ENCODE assay signal across 2 cellular contexts in genomic region chr17:39951924-39952664, GRCh38.
TF ChIP-seq lines count a peak whose summit lies in the region.

No MANE protein-coding gene starts in this region.

TF ChIP-seq in A549, 52 proteins besides CTCF, POLR2A, EP300 and RAD21:
- TF ChIP-seq SREBF2 (IDR thresholded peaks at IDR 0.05) = no peak
- TF ChIP-seq, protein P1, sequence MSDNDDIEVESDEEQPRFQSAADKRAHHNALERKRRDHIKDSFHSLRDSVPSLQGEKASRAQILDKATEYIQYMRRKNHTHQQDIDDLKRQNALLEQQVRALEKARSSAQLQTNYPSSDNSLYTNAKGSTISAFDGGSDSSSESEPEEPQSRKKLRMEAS (IDR thresholded peaks at IDR 0.05) = 0 out of 2 replicates have a peak, but pooled peaks have one; percentile 4
- peak; percentile 61 for TF ChIP-seq MAFK (IDR thresholded peaks at IDR 0.05; ENCODE audit: partially characterized antibody)

TF ChIP-seq in K562, 482 proteins besides CTCF, POLR2A, EP300 and RAD21 (continues in another document):
- TF ChIP-seq CEBPG (CRISPR knock-in tag; IDR thresholded peaks at IDR 0.05) = 0 out of 2 replicates have a peak, but pooled peaks have one; percentile 35
- no peak for TF ChIP-seq CEBPG (tag; conservative IDR thresholded peaks at IDR 0.05 in 1 of 2, IDR thresholded peaks at IDR 0.05 in 1 of 2)
- peak; percentile 16; the same call in 1 of the 2 replicates for TF ChIP-seq CTBP1 (IDR thresholded peaks at IDR 0.05; ENCODE audit: borderline replicate concordance)
- TF ChIP-seq MYBL2 (IDR thresholded peaks at IDR 0.05; ENCODE audit: low read depth) = no peak
- no peak for TF ChIP-seq MYBL2 (CRISPR knock-in tag; IDR thresholded peaks at IDR 0.05; ENCODE audit: borderline replicate concordance)
- TF ChIP-seq CAMTA2 (CRISPR knock-in tag; conservative IDR thresholded peaks at IDR 0.05) = no peak
- no peak for TF ChIP-seq CHCHD3 (CRISPR knock-in tag; IDR thresholded peaks at IDR 0.05)
- 0 out of 2 replicates have a peak, but pooled peaks have one; percentile 28 for TF ChIP-seq MTA3 (IDR thresholded peaks at IDR 0.05; ENCODE audit: borderline replicate concordance)
- TF ChIP-seq POLR2H (tag; IDR thresholded peaks at IDR 0.05; ENCODE audit: low read depth) = no peak
- TF ChIP-seq, protein P2, sequence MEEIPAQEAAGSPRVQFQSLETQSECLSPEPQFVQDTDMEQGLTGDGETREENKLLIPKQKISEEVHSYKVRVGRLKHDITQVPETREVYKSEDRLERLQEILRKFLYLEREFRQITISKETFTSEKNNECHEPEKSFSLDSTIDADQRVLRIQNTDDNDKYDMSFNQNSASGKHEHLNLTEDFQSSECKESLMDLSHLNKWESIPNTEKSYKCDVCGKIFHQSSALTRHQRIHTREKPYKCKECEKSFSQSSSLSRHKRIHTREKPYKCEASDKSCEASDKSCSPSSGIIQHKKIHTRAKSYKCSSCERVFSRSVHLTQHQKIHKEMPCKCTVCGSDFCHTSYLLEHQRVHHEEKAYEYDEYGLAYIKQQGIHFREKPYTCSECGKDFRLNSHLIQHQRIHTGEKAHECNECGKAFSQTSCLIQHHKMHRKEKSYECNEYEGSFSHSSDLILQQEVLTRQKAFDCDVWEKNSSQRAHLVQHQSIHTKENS (CRISPR knock-in tag; IDR thresholded peaks at IDR 0.05) = no peak
- TF ChIP-seq MAFF (IDR thresholded peaks at IDR 0.05; ENCODE audit: low read length) = peak; percentile 35
- no peak for TF ChIP-seq ZNF274 (IDR thresholded peaks at IDR 0.05; ENCODE audit: borderline replicate concordance, low read depth, low read length)
- TF ChIP-seq SOX6 (IDR thresholded peaks at IDR 0.05) = no peak
- no peak for TF ChIP-seq MCM2 (IDR thresholded peaks at IDR 0.05; ENCODE audit: low read depth)
- TF ChIP-seq ATF1 (CRISPR knock-in tag; IDR thresholded peaks at IDR 0.05) = no peak
- TF ChIP-seq ATF1 (tag; IDR thresholded peaks at IDR 0.05) = peak; percentile 19; the same call in 1 of the 2 replicates
- TF ChIP-seq, protein P3, sequence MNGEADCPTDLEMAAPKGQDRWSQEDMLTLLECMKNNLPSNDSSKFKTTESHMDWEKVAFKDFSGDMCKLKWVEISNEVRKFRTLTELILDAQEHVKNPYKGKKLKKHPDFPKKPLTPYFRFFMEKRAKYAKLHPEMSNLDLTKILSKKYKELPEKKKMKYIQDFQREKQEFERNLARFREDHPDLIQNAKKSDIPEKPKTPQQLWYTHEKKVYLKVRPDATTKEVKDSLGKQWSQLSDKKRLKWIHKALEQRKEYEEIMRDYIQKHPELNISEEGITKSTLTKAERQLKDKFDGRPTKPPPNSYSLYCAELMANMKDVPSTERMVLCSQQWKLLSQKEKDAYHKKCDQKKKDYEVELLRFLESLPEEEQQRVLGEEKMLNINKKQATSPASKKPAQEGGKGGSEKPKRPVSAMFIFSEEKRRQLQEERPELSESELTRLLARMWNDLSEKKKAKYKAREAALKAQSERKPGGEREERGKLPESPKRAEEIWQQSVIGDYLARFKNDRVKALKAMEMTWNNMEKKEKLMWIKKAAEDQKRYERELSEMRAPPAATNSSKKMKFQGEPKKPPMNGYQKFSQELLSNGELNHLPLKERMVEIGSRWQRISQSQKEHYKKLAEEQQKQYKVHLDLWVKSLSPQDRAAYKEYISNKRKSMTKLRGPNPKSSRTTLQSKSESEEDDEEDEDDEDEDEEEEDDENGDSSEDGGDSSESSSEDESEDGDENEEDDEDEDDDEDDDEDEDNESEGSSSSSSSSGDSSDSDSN (IDR thresholded peaks at IDR 0.05; ENCODE audit: borderline replicate concordance in 1 of 2, low read depth in 2 of 2, low read length in 2 of 2) = no peak
- no peak for TF ChIP-seq CBFA2T2 (conservative IDR thresholded peaks at IDR 0.05)
- TF ChIP-seq ZNF134 (CRISPR knock-in tag; conservative IDR thresholded peaks at IDR 0.05) = no peak
- no peak for TF ChIP-seq ZNF436 (CRISPR knock-in tag; IDR thresholded peaks at IDR 0.05)
- no peak for TF ChIP-seq PTBP1 (IDR thresholded peaks at IDR 0.05; ENCODE audit: low read depth, low read length)
- TF ChIP-seq HDAC1 (IDR thresholded peaks at IDR 0.05) = 0 out of 4 replicates have a peak, but pooled peaks of 1 of the 2 experiments have one; percentile 27
- TF ChIP-seq ZBTB1 (CRISPR knock-in tag; IDR thresholded peaks at IDR 0.05; ENCODE audit: borderline replicate concordance, low read depth) = no peak
- TF ChIP-seq, protein P4, sequence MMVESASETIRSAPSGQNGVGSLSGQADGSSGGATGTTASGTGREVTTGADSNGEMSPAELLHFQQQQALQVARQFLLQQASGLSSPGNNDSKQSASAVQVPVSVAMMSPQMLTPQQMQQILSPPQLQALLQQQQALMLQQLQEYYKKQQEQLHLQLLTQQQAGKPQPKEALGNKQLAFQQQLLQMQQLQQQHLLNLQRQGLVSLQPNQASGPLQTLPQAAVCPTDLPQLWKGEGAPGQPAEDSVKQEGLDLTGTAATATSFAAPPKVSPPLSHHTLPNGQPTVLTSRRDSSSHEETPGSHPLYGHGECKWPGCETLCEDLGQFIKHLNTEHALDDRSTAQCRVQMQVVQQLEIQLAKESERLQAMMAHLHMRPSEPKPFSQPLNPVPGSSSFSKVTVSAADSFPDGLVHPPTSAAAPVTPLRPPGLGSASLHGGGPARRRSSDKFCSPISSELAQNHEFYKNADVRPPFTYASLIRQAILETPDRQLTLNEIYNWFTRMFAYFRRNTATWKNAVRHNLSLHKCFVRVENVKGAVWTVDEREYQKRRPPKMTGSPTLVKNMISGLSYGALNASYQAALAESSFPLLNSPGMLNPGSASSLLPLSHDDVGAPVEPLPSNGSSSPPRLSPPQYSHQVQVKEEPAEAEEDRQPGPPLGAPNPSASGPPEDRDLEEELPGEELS (CRISPR knock-in tag; IDR thresholded peaks at IDR 0.05; ENCODE audit: borderline replicate concordance) = no peak
- TF ChIP-seq SMAD4 (CRISPR knock-in tag; conservative IDR thresholded peaks at IDR 0.05) = no peak
- TF ChIP-seq HNRNPUL1 (IDR thresholded peaks at IDR 0.05; ENCODE audit: low read length) = no peak
- TF ChIP-seq ZNF707 (CRISPR knock-in tag; conservative IDR thresholded peaks at IDR 0.05) = no peak
- no peak for TF ChIP-seq SP1 (CRISPR knock-in tag; IDR thresholded peaks at IDR 0.05)
- no peak for TF ChIP-seq SAP30 (IDR thresholded peaks at IDR 0.05; ENCODE audit: borderline replicate concordance, insufficient read depth, low read depth, low read length, poor library complexity, severe bottlenecking)
- peak; percentile 25 for TF ChIP-seq KDM5B (IDR thresholded peaks at IDR 0.05; ENCODE audit: insufficient replicate concordance, low read depth, low read length)
- TF ChIP-seq ZNF316 (IDR thresholded peaks at IDR 0.05) = peak; percentile 78
- no peak for TF ChIP-seq MCM5 (IDR thresholded peaks at IDR 0.05; ENCODE audit: low read depth)
- TF ChIP-seq, protein P5, sequence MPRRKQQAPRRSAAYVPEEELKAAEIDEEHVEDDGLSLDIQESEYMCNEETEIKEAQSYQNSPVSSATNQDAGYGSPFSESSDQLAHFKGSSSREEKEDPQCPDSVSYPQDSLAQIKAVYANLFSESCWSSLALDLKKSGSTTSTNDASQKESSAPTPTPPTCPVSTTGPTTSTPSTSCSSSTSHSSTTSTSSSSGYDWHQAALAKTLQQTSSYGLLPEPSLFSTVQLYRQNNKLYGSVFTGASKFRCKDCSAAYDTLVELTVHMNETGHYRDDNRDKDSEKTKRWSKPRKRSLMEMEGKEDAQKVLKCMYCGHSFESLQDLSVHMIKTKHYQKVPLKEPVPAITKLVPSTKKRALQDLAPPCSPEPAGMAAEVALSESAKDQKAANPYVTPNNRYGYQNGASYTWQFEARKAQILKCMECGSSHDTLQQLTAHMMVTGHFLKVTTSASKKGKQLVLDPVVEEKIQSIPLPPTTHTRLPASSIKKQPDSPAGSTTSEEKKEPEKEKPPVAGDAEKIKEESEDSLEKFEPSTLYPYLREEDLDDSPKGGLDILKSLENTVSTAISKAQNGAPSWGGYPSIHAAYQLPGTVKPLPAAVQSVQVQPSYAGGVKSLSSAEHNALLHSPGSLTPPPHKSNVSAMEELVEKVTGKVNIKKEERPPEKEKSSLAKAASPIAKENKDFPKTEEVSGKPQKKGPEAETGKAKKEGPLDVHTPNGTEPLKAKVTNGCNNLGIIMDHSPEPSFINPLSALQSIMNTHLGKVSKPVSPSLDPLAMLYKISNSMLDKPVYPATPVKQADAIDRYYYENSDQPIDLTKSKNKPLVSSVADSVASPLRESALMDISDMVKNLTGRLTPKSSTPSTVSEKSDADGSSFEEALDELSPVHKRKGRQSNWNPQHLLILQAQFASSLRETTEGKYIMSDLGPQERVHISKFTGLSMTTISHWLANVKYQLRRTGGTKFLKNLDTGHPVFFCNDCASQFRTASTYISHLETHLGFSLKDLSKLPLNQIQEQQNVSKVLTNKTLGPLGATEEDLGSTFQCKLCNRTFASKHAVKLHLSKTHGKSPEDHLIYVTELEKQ (CRISPR knock-in tag; IDR thresholded peaks at IDR 0.05) = no peak
- 0 out of 2 replicates have a peak, but pooled peaks have one; percentile 30 for TF ChIP-seq ZNF766 (CRISPR knock-in tag; conservative IDR thresholded peaks at IDR 0.05)
- TF ChIP-seq ZSCAN29 (IDR thresholded peaks at IDR 0.05) = no peak
- TF ChIP-seq TSC22D4 (tag; IDR thresholded peaks at IDR 0.05) = no peak
- TF ChIP-seq, protein P6, sequence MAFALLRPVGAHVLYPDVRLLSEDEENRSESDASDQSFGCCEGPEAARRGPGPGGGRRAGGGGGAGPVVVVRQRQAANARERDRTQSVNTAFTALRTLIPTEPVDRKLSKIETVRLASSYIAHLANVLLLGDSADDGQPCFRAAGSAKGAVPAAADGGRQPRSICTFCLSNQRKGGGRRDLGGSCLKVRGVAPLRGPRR (CRISPR knock-in tag; IDR thresholded peaks at IDR 0.05) = no peak
- no peak for TF ChIP-seq RBM14 (IDR thresholded peaks at IDR 0.05; ENCODE audit: borderline replicate concordance, insufficient read depth, low read depth, low read length)
- TF ChIP-seq DPF2 (IDR thresholded peaks at IDR 0.05) = no peak; the same call in 1 of the 2 replicates
- TF ChIP-seq, protein P7, sequence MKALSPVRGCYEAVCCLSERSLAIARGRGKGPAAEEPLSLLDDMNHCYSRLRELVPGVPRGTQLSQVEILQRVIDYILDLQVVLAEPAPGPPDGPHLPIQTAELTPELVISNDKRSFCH (CRISPR knock-in tag; IDR thresholded peaks at IDR 0.05) = no peak
- TF ChIP-seq, protein P7 (tag; IDR thresholded peaks at IDR 0.05) = 0 out of 2 replicates have a peak, but pooled peaks have one; percentile 22
- no peak for TF ChIP-seq ZNF57 (CRISPR knock-in tag; IDR thresholded peaks at IDR 0.05)
- no peak for TF ChIP-seq ARID2 (IDR thresholded peaks at IDR 0.05)
- TF ChIP-seq RUNX1 (IDR thresholded peaks at IDR 0.05; ENCODE audit: low read depth) = no peak
- no peak for TF ChIP-seq ZNF79 (CRISPR knock-in tag; IDR thresholded peaks at IDR 0.05; ENCODE audit: low read depth)
- no peak for TF ChIP-seq SMAD1 (IDR thresholded peaks at IDR 0.05; ENCODE audit: low read depth, low read length, partially characterized antibody)
- TF ChIP-seq USF1 (CRISPR knock-in tag; IDR thresholded peaks at IDR 0.05) = 0 out of 2 replicates have a peak, but pooled peaks have one; percentile 27
- no peak for TF ChIP-seq CEBPB (tag; IDR thresholded peaks at IDR 0.05)
- TF ChIP-seq RFX7 (CRISPR knock-in tag; IDR thresholded peaks at IDR 0.05) = no peak
- TF ChIP-seq, protein P8, sequence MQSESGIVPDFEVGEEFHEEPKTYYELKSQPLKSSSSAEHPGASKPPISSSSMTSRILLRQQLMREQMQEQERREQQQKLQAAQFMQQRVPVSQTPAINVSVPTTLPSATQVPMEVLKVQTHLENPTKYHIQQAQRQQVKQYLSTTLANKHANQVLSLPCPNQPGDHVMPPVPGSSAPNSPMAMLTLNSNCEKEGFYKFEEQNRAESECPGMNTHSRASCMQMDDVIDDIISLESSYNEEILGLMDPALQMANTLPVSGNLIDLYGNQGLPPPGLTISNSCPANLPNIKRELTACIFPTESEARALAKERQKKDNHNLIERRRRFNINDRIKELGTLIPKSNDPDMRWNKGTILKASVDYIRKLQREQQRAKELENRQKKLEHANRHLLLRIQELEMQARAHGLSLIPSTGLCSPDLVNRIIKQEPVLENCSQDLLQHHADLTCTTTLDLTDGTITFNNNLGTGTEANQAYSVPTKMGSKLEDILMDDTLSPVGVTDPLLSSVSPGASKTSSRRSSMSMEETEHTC (IDR thresholded peaks at IDR 0.05) = no peak
- TF ChIP-seq CXXC5 (CRISPR knock-in tag; IDR thresholded peaks at IDR 0.05) = 0 out of 2 replicates have a peak, but pooled peaks have one; percentile 7
- TF ChIP-seq MBD2 (IDR thresholded peaks at IDR 0.05; ENCODE audit: borderline replicate concordance, low read depth) = no peak
- TF ChIP-seq MAZ (CRISPR knock-in tag; conservative IDR thresholded peaks at IDR 0.05 in 1 of 2, IDR thresholded peaks at IDR 0.05 in 1 of 2) = 0 out of 4 replicates have a peak, but pooled peaks of 1 of the 2 experiments have one; percentile 17
- TF ChIP-seq, protein P9, sequence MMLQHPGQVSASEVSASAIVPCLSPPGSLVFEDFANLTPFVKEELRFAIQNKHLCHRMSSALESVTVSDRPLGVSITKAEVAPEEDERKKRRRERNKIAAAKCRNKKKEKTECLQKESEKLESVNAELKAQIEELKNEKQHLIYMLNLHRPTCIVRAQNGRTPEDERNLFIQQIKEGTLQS (IDR thresholded peaks at IDR 0.05) = no peak
- TF ChIP-seq, protein P9 (CRISPR knock-in tag; conservative IDR thresholded peaks at IDR 0.05) = no peak
- peak in 1 of 2 experiments; percentile 50; a peak in 1 of 4 replicates for TF ChIP-seq TEAD1 (CRISPR knock-in tag; IDR thresholded peaks at IDR 0.05)
- no peak for TF ChIP-seq NONO (IDR thresholded peaks at IDR 0.05; ENCODE audit: low read depth in 2 of 2, low read length in 1 of 2)
- no peak for TF ChIP-seq GTF2B (IDR thresholded peaks at IDR 0.05; ENCODE audit: extremely low read depth, insufficient read length)
- TF ChIP-seq C11orf30 (IDR thresholded peaks at IDR 0.05; ENCODE audit: low read depth) = peak; percentile 61; the same call in 1 of the 2 replicates
- TF ChIP-seq ELF2 (CRISPR knock-in tag; IDR thresholded peaks at IDR 0.05) = no peak
- TF ChIP-seq ZNF311 (CRISPR knock-in tag; IDR thresholded peaks at IDR 0.05) = no peak
- no peak for TF ChIP-seq HNRNPLL (IDR thresholded peaks at IDR 0.05; ENCODE audit: low read depth, low read length, poor library complexity, severe bottlenecking)
